ENCODE assay signal across 7 cellular contexts in genomic region chr2:95231723-95232122, GRCh38. TPM values are rescaled to one million over a fixed set of nuclear protein-coding genes. Genes with fewer than 3 reads are reported as not detected.
DNase-seq lines count a peak whose midpoint lies in the region; ATAC-seq, FAIRE-seq and TF ChIP-seq lines count a peak whose summit lies in the region.

No MANE protein-coding gene starts in this region.

- DNase-seq in DMS53 treated with DMSO at 0.1 percent for 48 hours (lab: John Stamatoyannopoulos, UW; ENCODE audit: unreplicated experiment) (peak; percentile 77), HEK293T (ENCODE audit: extremely low spot score) (peak; percentile 65), NCI-H526 treated with DMSO at 0.1 percent for 48 hours (lab: John Stamatoyannopoulos, UW) (peak; percentile 51), GM12878 (ENCODE audit: low read depth, low spot score) (no peak), kidney (no peak), testis (peak; percentile 77)

- TF ChIP-seq CTCF in GM12878 (IDR thresholded peaks at IDR 0.05 in 2 of 3, conservative IDR thresholded peaks at IDR 0.05 in 1 of 3; ENCODE audit: control insufficient read depth in 2 of 3, extremely low read depth in 1 of 3, insufficient read depth in 1 of 3, low read depth in 3 of 3, low read length in 3 of 3) (peak; percentile 61 to 74 (median 67)), kidney (IDR thresholded peaks at IDR 0.05; ENCODE audit: borderline replicate concordance, extremely low read depth, insufficient read depth) (peak; percentile 66), testis (IDR thresholded peaks at IDR 0.05) (peak in 2 of 3 experiments; percentile 45 to 51)

- RAD21 ChIA-PET in GM12878 (lab: Charles Lee; ENCODE audit: unreplicated experiment), result interaction anchor here (0.6 to 1.5 kb wide), 4 partner anchors 11 to 170 kb away, joined by 3 to 7 read pairs (median 4); partner anchors contain the start of gene FAHD2A

- H3K4me3 ChIP-seq in GM12878 (no peak overlapping the region), kidney (ENCODE audit: low read length in 2 of 2) (no peak overlapping the region), testis (no peak overlapping the region)

- SMC1A ChIA-PET in GM12878 (lab: Charles Lee; ENCODE audit: uncharacterized antibody, unreplicated experiment), result interaction anchor here (0.6 to 1.6 kb wide), 2 partner anchors 18 to 569 kb away, joined by 3 to 4 read pairs; no protein-coding TSS in a partner anchor

- H3K9me3 ChIP-seq in GM12878 (replicated peaks; ENCODE audit: control insufficient read depth, insufficient read depth, low read length) (no peaks in the 10 kb centered on the region; the same call in 2 of the 3 replicates), kidney (ENCODE audit: control insufficient read depth in 1 of 2, low read length in 2 of 2) (no peaks in the 10 kb centered on the region), testis (no peaks in the 10 kb centered on the region)

- H4K20me1 ChIP-seq in GM12878 (ENCODE audit: control insufficient read depth, insufficient read depth), result no peaks in the 10 kb centered on the region

- no peaks in the 10 kb centered on the region for H3K79me2 ChIP-seq in GM12878 (ENCODE audit: control insufficient read depth, insufficient read depth, low read length)

- 4% methylated on average over 3 of the region's 3 CpGs for WGBS in GM12878 (ENCODE audit: insufficient coverage, insufficient replicate concordance, low lambda C conversion rate, missing lambda C conversion rate)
- 62 to 64% methylated on average over 3 of the region's 3 CpGs for WGBS in testis, 2 donors

- H3K4me2 ChIP-seq in GM12878 (ENCODE audit: control insufficient read depth, insufficient read depth), result no peak overlapping the region

- no peak for TF ChIP-seq EP300 in GM12878 (IDR thresholded peaks at IDR 0.05; ENCODE audit: borderline replicate concordance in 1 of 2, control insufficient read depth in 1 of 2, low read depth in 2 of 2, low read length in 2 of 2)

- TF ChIP-seq POLR2A in GM12878 (IDR thresholded peaks at IDR 0.05; ENCODE audit: low read depth, low read length), result no peak
- no peak for TF ChIP-seq POLR2A in testis (IDR thresholded peaks at IDR 0.05)

- ATAC-seq in GM12878 (peak; percentile 58; the same call in 2 of the 3 replicates), GM21723 (IDR thresholded peaks at IDR 0.05; ENCODE audit: unreplicated experiment) (no peak)

- H3K27me3 ChIP-seq in GM12878 (replicated peaks in 1 of 2; ENCODE audit: control insufficient read depth in 2 of 2, insufficient read depth in 2 of 2, low read length in 1 of 2), result no peaks in the 10 kb centered on the region
- H3K27me3 ChIP-seq in testis, result no peaks in the 10 kb centered on the region

- in situ Hi-C loops in GM12878 (cut with MboI), result no loop called here

- intact Hi-C loops in GM12878 (cut with micrococcal nuclease; ENCODE audit: unreplicated experiment) (loop anchor here (1.0 kb wide), 1 partner anchor 84 kb away; no protein-coding TSS in a partner anchor), kidney (cut with DNase I) (no loop called here), testis (cut with DNase I; ENCODE audit: low total_unique reads) (no loop called here)

- H3K4me1 ChIP-seq in GM12878 (ENCODE audit: control insufficient read depth, insufficient read depth, low read length) (no peaks in the 10 kb centered on the region), kidney (ENCODE audit: control insufficient read depth in 1 of 2, insufficient read depth in 1 of 2, low read depth in 1 of 2, low read length in 2 of 2) (no peaks in the 10 kb centered on the region), testis (no peaks in the 10 kb centered on the region)

- no peaks in the 10 kb centered on the region for H3K36me3 ChIP-seq in GM12878 (ENCODE audit: control insufficient read depth in 2 of 2, insufficient read depth in 2 of 2, low read length in 1 of 2)
- no peaks in the 10 kb centered on the region for H3K36me3 ChIP-seq in kidney (ENCODE audit: control insufficient read depth in 1 of 2, insufficient read depth in 2 of 2, low read length in 2 of 2)
- no peaks in the 10 kb centered on the region for H3K36me3 ChIP-seq in testis (ENCODE audit: low read depth, missing control alignments)

- H3K9ac ChIP-seq in GM12878 (ENCODE audit: control insufficient read depth, insufficient read depth, low read length) (no peak overlapping the region), kidney (ENCODE audit: low read length in 2 of 2) (no peak overlapping the region)

- no TSS peak for BruUV-seq in GM12878 (replicated peaks; lab: Mats Ljungman, UMichigan)

- POLR2A ChIA-PET in HEK293T (lab: Yijun Ruan, JAX) (interaction anchor here (0.8 to 1.6 kb wide), 4 partner anchors 19 to 114 kb away, joined by 3 to 5 read pairs (median 4); partner anchors contain the start of gene ZNF892), GM12878 (lab: Charles Lee) (no interaction called here)

- peak; percentile 72 for TF ChIP-seq RAD21 in GM12878 (IDR thresholded peaks at IDR 0.05; ENCODE audit: insufficient read depth, low read depth, low read length)

- FAIRE-seq in GM12878 (lab: Jason Lieb, UNC) (peak; percentile 47), kidney (lab: Jason Lieb, UNC) (no peak)

- H3K27ac ChIP-seq in GM12878 (ENCODE audit: control insufficient read depth, insufficient read depth) (no peak overlapping the region), kidney (ENCODE audit: low read depth in 2 of 2, low read length in 2 of 2) (no peak overlapping the region), testis (no peak overlapping the region)

- CTCF ChIA-PET in HEK293T (lab: Yijun Ruan, JAX), result interaction anchor here (0.6 to 2.2 kb wide), 17 partner anchors 8 to 171 kb away, joined by 3 to 13 read pairs (median 4); partner anchors contain the start of genes FAHD2A and ZNF892
- CTCF ChIA-PET in GM12878 (lab: Yijun Ruan, JAX), result interaction anchor here (0.9 to 2.6 kb wide), 16 partner anchors 9 to 245 kb away, joined by 3 to 17 read pairs (median 5); no protein-coding TSS in a partner anchor

- H2AFZ ChIP-seq in GM12878 (ENCODE audit: control insufficient read depth, low read depth, low read length), result no peak overlapping the region

TF ChIP-seq in HEK293T, 16 proteins besides CTCF, POLR2A, EP300 and RAD21 (continues in another document):
- TF ChIP-seq NFRKB (IDR thresholded peaks at IDR 0.05), result no peak
- no peak for TF ChIP-seq SUZ12 (IDR thresholded peaks at IDR 0.05)
- no peak for TF ChIP-seq FOXM1 (IDR thresholded peaks at IDR 0.05; ENCODE audit: borderline replicate concordance)

TF ChIP-seq in GM12878, 131 proteins besides CTCF, POLR2A, EP300 and RAD21:
- TF ChIP-seq ETV6 (conservative IDR thresholded peaks at IDR 0.05 in 1 of 2, IDR thresholded peaks at IDR 0.05 in 1 of 2; ENCODE audit: borderline replicate concordance in 1 of 2, low read depth in 1 of 2) (no peak), NR2F1 (conservative IDR thresholded peaks at IDR 0.05) (peak; percentile 90), SMC3 (IDR thresholded peaks at IDR 0.05; ENCODE audit: borderline replicate concordance, low read length) (peak; percentile 42; the same call in 1 of the 2 replicates)
TF ChIP-seq in GM12878: peak in this region for 2.

RNA-seq across cellular contexts. Expression of gene ZNF892, which starts 24.4 kb away (rescaled TPM):
- 23.8 and 24.1 TPM in 2 replicates for total RNA-seq in GM12878 (2013; cell fraction: nucleolus; rRNA removed)
- total RNA-seq in GM12878 (2014; rRNA removed) (0.11 and 0.93 TPM in 2 replicates), GM12878 (2014; rRNA removed; fragmentation: Illumina TruSeq; extraction: Trizol) (0.72 and 0.74 TPM in 2 replicates), GM12878 (2021) (0.59 and 0.85 TPM in 2 replicates), kidney (6.2 TPM), testis (10 to 100 TPM; 12.1 to 12.3 TPM)
- 0.22 TPM for polyA plus RNA-seq in GM12878 (2011; ENCODE audit: low read depth)
- polyA plus RNA-seq in GM12878 (2011; rRNA removed) (1.3 and 1.7 TPM in 2 replicates), GM12878 (2014; fragmentation: Illumina TruSeq; extraction: Trizol) (0.21 and 0.40 TPM in 2 replicates), GM12878 (2014; fragmentation: Nextera tagmentation; extraction: Ambion mirVana) (not detected), GM12878 (2014; rRNA removed) (0.22 and 0.30 TPM in 2 replicates), GM12878 (2016; fragmentation: Nextera tagmentation; extraction: Ambion mirVana) (under 1 TPM in 1 of 2 experiments, not detected in 1; 0.29 TPM), kidney (ENCODE audit: insufficient read depth, low read depth, low replicate concordance) (0.34 TPM), testis (ENCODE audit: insufficient read depth, low read depth, low replicate concordance) (7.1 TPM)
- 1.4 and 1.7 TPM in 2 replicates for polyA plus RNA-seq in GM12878 (2011; cell fraction: cytosol; rRNA removed)
- polyA plus RNA-seq in GM12878 (2011; cell fraction: nucleus; rRNA removed), result 1.2 TPM in 2 replicates
- 0.22 and 0.35 TPM in 2 replicates for polyA plus RNA-seq in GM12878 (2012)
- 4.5 and 5.8 TPM in 2 replicates for polyA minus RNA-seq in GM12878 (2011; rRNA and poly(A)+ RNA removed)
- 1.3 and 2.9 TPM in 2 replicates for polyA minus RNA-seq in GM12878 (2011; cell fraction: cytosol; rRNA and poly(A)+ RNA removed)
- polyA minus RNA-seq in GM12878 (2011; cell fraction: nucleus; rRNA and poly(A)+ RNA removed), result 6.5 and 7.4 TPM in 2 replicates

RNA-seq across cellular contexts. Expression of gene PROM2, which starts 42.5 kb away (rescaled TPM):
- total RNA-seq in GM12878 (2013; cell fraction: nucleolus; rRNA removed), result 2.2 and 5.2 TPM in 2 replicates
- total RNA-seq in GM12878 (2014; rRNA removed) (not detected in 2 replicates), GM12878 (2014; rRNA removed; fragmentation: Illumina TruSeq; extraction: Trizol) (not detected in 2 replicates), GM12878 (2021) (not detected in 2 replicates), kidney (65.6 TPM), testis (1 to 10 TPM; 2.1 to 2.4 TPM)
- polyA plus RNA-seq in GM12878 (2011; ENCODE audit: low read depth), result not detected
- polyA plus RNA-seq in GM12878 (2011; rRNA removed) (0.04 TPM in 1 of 2 replicates, not detected in the other), GM12878 (2014; fragmentation: Illumina TruSeq; extraction: Trizol) (0.01 TPM in 1 of 2 replicates, not detected in the other), GM12878 (2014; fragmentation: Nextera tagmentation; extraction: Ambion mirVana) (not detected), GM12878 (2014; rRNA removed) (0.04 TPM in 1 of 2 replicates, not detected in the other), GM12878 (2016; fragmentation: Nextera tagmentation; extraction: Ambion mirVana) (not detected), kidney (ENCODE audit: insufficient read depth, low read depth, low replicate concordance) (55.6 TPM), testis (ENCODE audit: insufficient read depth, low read depth, low replicate concordance) (1.3 TPM)
- 0.03 and 0.04 TPM in 2 replicates for polyA plus RNA-seq in GM12878 (2011; cell fraction: cytosol; rRNA removed)
- 0.25 and 1.6 TPM in 2 replicates for polyA plus RNA-seq in GM12878 (2011; cell fraction: nucleus; rRNA removed)
- polyA plus RNA-seq in GM12878 (2012), result not detected in 2 replicates
- polyA minus RNA-seq in GM12878 (2011; rRNA and poly(A)+ RNA removed), result 0.05 and 0.22 TPM in 2 replicates
- polyA minus RNA-seq in GM12878 (2011; cell fraction: cytosol; rRNA and poly(A)+ RNA removed), result not detected in 2 replicates
- under 0.01 and 0.96 TPM in 2 replicates for polyA minus RNA-seq in GM12878 (2011; cell fraction: nucleus; rRNA and poly(A)+ RNA removed)

Comparison
In these comparisons a context has a peak if more than half of its experiments do, and no peak if none do; other contexts are left out.
1. DNase-seq: peak in DMS53 treated with DMSO at 0.1 percent for 48 hours (single experiment), HEK293T (single experiment), NCI-H526 treated with DMSO at 0.1 percent for 48 hours (single experiment) and testis (single experiment); none in GM12878 (single experiment) and kidney (single experiment).
2. RNA of gene PROM2, which starts 42.5 kb away (total RNA-seq): 65.6 TPM in kidney (single experiment); 2.1 to 2.4 TPM in testis and 2.2 to 5.2 TPM in GM12878; every median in the first group is over 10 times any median in the second.
3. Peak in every context shown above with its lines, with median percentiles within 50 percentile points of each other: CTCF ChIP-seq.